Comparison of ENCODE assay signal across 8 cellular contexts in the genomic region with DNA sequence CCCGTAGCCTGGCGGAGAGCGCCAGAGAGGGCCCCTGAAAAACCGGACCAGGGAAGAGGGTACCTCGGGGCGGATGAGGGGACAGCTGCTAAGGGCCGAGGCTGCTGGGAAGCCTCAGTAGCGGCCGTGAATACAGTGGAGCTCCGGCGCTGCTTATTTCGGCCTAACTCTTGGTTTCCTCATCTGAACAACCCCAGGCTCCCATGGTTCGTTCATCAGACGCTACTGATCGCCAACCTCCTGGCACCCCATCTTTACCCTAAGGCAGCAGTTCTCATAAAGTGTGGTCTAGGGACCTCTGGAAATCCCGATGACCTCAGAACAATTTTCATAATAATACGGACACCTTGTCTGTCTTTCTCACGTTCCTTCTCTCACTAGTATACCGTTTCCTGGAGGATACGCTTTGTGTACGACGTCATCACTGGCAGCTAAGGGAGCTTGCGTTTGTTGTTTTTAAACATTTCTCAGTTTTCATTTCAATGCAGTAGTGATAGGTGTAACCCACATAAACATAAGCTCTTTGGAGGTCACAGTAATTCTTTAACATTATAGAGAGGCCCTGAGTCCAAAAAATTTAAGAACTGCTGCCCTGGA. TPM values are rescaled to one million over a fixed set of nuclear protein-coding genes. Genes with fewer than 3 reads are reported as not detected.
A peak's percentile ranks its signal among the peaks of the same experiment; 100 is the strongest.
DNase-seq lines count a peak whose midpoint lies in the region; ATAC-seq, FAIRE-seq and TF ChIP-seq lines count a peak whose summit lies in the region.

No MANE protein-coding gene starts in this region.

- H3K9me3 Mint-ChIP-seq in activated CD8-positive, alpha-beta memory T cell treated with anti-CD3 and anti-CD28 coated beads, Interleukin-2, amount 10 ng/mL, durations not matched to agents 7 days and 5 days (ENCODE audit: low read depth): no peaks in the 10 kb centered on the region

- peaks cover 2% of the 10 kb centered on the region for H3K36me3 Mint-ChIP-seq in activated CD8-positive, alpha-beta memory T cell treated with anti-CD3 and anti-CD28 coated beads, Interleukin-2, amount 10 ng/mL, durations not matched to agents 7 days and 5 days

- H3K36me3 ChIP-seq in kidney epithelial cell (ENCODE audit: control insufficient read depth, insufficient read depth, low read length) (no peaks in the 10 kb centered on the region), subcutaneous abdominal adipose tissue (ENCODE audit: control insufficient read depth in 5 of 5, insufficient read depth in 5 of 5, low read length in 5 of 5) (no peaks in the 10 kb centered on the region)

- H3K4me1 ChIP-seq in subcutaneous abdominal adipose tissue (ENCODE audit: control insufficient read depth in 5 of 5, insufficient read depth in 5 of 5, low read length in 5 of 5): peaks cover 7 to 21% (median 18%) of the 10 kb centered on the region in 5 donors

- H3K27me3 Mint-ChIP-seq in activated CD8-positive, alpha-beta memory T cell treated with anti-CD3 and anti-CD28 coated beads, Interleukin-2, amount 10 ng/mL, durations not matched to agents 7 days and 5 days: peaks cover 11% of the 10 kb centered on the region

- peak overlapping the region; percentile 98 for H3K27ac Mint-ChIP-seq in activated CD8-positive, alpha-beta memory T cell treated with anti-CD3 and anti-CD28 coated beads, Interleukin-2, amount 10 ng/mL, durations not matched to agents 7 days and 5 days

- peaks cover 26% of the 10 kb centered on the region for H3K4me1 Mint-ChIP-seq in activated CD8-positive, alpha-beta memory T cell treated with anti-CD3 and anti-CD28 coated beads, Interleukin-2, amount 10 ng/mL, durations not matched to agents 7 days and 5 days

- no peak for FAIRE-seq in D721Med (lab: Jason Lieb, UNC)

- in situ Hi-C loops in astrocyte of the spinal cord (cut with HindIII; ENCODE audit: low sequenced_read_pairs): no loop called here

- peak overlapping the region; percentile 78 for H3K4me3 ChIP-seq in HFF-Myc (replicated peaks; ENCODE audit: low read depth, low read length)
- H3K4me3 ChIP-seq in astrocyte of the spinal cord (ENCODE audit: low read depth, low read length): peak overlapping the region; percentile 67
- H3K4me3 ChIP-seq in kidney epithelial cell (ENCODE audit: low read depth, low read length): peak overlapping the region; percentile 90
- peak overlapping the region; percentile 75 to 84 (median 80) for H3K4me3 ChIP-seq in subcutaneous abdominal adipose tissue (ENCODE audit: low read depth in 1 of 5, low read length in 5 of 5)

- H3K27me3 ChIP-seq in kidney epithelial cell (ENCODE audit: control insufficient read depth, insufficient read depth, low read length) (no peaks in the 10 kb centered on the region), subcutaneous abdominal adipose tissue (ENCODE audit: control insufficient read depth in 5 of 5, insufficient read depth in 4 of 5, low read length in 5 of 5) (peaks cover 0 to 5% (median 2%) of the 10 kb centered on the region in 5 donors)

- peak overlapping the region; percentile 88 for H3K4me3 Mint-ChIP-seq in activated CD8-positive, alpha-beta memory T cell treated with anti-CD3 and anti-CD28 coated beads, Interleukin-2, amount 10 ng/mL, durations not matched to agents 7 days and 5 days

- CTCF ChIA-PET in activated CD8-positive, alpha-beta memory T cell treated with anti-CD3 and anti-CD28 coated beads, Interleukin-2, amount 10 ng/mL, durations not matched to agents 7 days and 5 days (lab: Charles Lee): no interaction called here

- peak overlapping the region in 2 of 5 donors; percentile 44 to 47 for H3K9ac ChIP-seq in subcutaneous abdominal adipose tissue (ENCODE audit: low read length in 5 of 5)

- DNase-seq in activated CD8-positive, alpha-beta memory T cell treated with anti-CD3 and anti-CD28 coated beads, Interleukin-2, amount 10 ng/mL, durations not matched to agents 7 days and 5 days: no peak
- no peak for DNase-seq in activated CD8-positive, alpha-beta memory T cell treated with anti-CD3 and anti-CD28 coated beads, Interleukin-2, amount 50 U/mL, for 4 hours
- DNase-seq in HFF-Myc (ENCODE audit: extremely low read depth, low read depth): peak; percentile 24
- DNase-seq in NCI-H1417 treated with DMSO at 0.1 percent for 48 hours (lab: John Stamatoyannopoulos, UW): peak; percentile 48
- peak; percentile 53 for DNase-seq in astrocyte of the spinal cord (ENCODE audit: low read depth, low spot score)
- DNase-seq in kidney epithelial cell (ENCODE audit: low read depth): no peak
- DNase-seq in D721Med (ENCODE audit: insufficient read length, low spot score): no peak

- ATAC-seq in activated CD8-positive, alpha-beta memory T cell treated with anti-CD3 and anti-CD28 coated beads, Interleukin-2, amount 10 ng/mL, durations not matched to agents 7 days and 5 days: peak; percentile 38

- peak overlapping the region; percentile 83 for H3K27ac ChIP-seq in subcutaneous abdominal adipose tissue (ENCODE audit: low read depth, low read length)

- TF ChIP-seq CTCF in HFF-Myc (IDR thresholded peaks at IDR 0.05; ENCODE audit: low read depth, low read length, missing control alignments) (no peak), astrocyte of the spinal cord (IDR thresholded peaks at IDR 0.05; ENCODE audit: low read depth, low read length) (no peak), kidney epithelial cell (IDR thresholded peaks at IDR 0.05; ENCODE audit: insufficient read depth, low read length, poor library complexity, severe bottlenecking) (no peak), D721Med (IDR thresholded peaks at IDR 0.05; ENCODE audit: insufficient read depth, missing control alignments) (no peak)

- H3K9me3 ChIP-seq in subcutaneous abdominal adipose tissue (ENCODE audit: control insufficient read depth in 5 of 5, low read length in 5 of 5): peaks cover 0 to 3% (median 0%) of the 10 kb centered on the region in 5 donors

RNA-seq across cellular contexts. Expression of a gene that starts 0.7 kb away (rescaled TPM):
- total RNA-seq in activated CD8-positive, alpha-beta memory T cell treated with anti-CD3 and anti-CD28 coated beads, Interleukin-2, amount 10 ng/mL, durations not matched to agents 7 days and 5 days: 10 to 100 TPM; 13.7 to 19.0 TPM
- 15.5 and 17.3 TPM in 2 replicates for total RNA-seq in kidney epithelial cell

RNA-seq across cellular contexts. Expression of a gene that starts 59.5 kb away (rescaled TPM):
- total RNA-seq in activated CD8-positive, alpha-beta memory T cell treated with anti-CD3 and anti-CD28 coated beads, Interleukin-2, amount 10 ng/mL, durations not matched to agents 7 days and 5 days: not detected
- not detected in 2 replicates for total RNA-seq in kidney epithelial cell

Comparison
In these comparisons a context has a peak if more than half of its experiments do, and no peak if none do; other contexts are left out.
1. DNase-seq: peak in HFF-Myc (single experiment), NCI-H1417 treated with DMSO at 0.1 percent for 48 hours (single experiment) and astrocyte of the spinal cord (single experiment); none in activated CD8-positive, alpha-beta memory T cell treated with anti-CD3 and anti-CD28 coated beads, Interleukin-2, amount 10 ng/mL, durations not matched to agents 7 days and 5 days (single experiment), activated CD8-positive, alpha-beta memory T cell treated with anti-CD3 and anti-CD28 coated beads, Interleukin-2, amount 50 U/mL, for 4 hours (single experiment), kidney epithelial cell (single experiment) and D721Med (single experiment).
2. Peak in every context shown above with its lines, with median percentiles within 50 percentile points of each other: H3K4me3 ChIP-seq.